In genomic region chr19:30896551-30896950, GRCh38 we compare ENCODE assay signal across 19 cellular contexts.
DNase-seq lines count a peak whose midpoint lies in the region; ATAC-seq and TF ChIP-seq lines count a peak whose summit lies in the region.
"Had no signal": no experiment of that assay in that cellular context is flagged by ENCODE, and none has a peak within 500 bp of the region (broad histone marks: within the 10 kb centered on the region; RNA-seq: fewer than 3 reads in every experiment).

No MANE protein-coding gene starts in this region.

- peak overlapping the region; percentile 24 for H3K4me3 ChIP-seq in HUES64 (ENCODE audit: low read length)
- H3K4me3 ChIP-seq in coronary artery = no peak overlapping the region
- H3K4me3 ChIP-seq: mucosa of descending colon, transverse colon had no signal

- H3K9ac ChIP-seq in HUES64 (ENCODE audit: low read depth, low read length) = no peak overlapping the region; the same call in 1 of the 2 replicates

- H3K27ac ChIP-seq in HUES64 (ENCODE audit: low read depth, low read length) (peak overlapping the region; percentile 63), coronary artery (no peak overlapping the region)
- H3K27ac ChIP-seq: transverse colon had no signal

- intact Hi-C loops in sciatic nerve (cut with DNase I) = no loop called here

- DNase-seq in coronary artery (ENCODE audit: low spot score) (peak; percentile 36), left kidney (ENCODE audit: low read depth, low spot score) (peak; percentile 93), sciatic nerve (ENCODE audit: low spot score) (no peak), NCI-H1105 treated with DMSO at 0.1 percent for 48 hours (lab: John Stamatoyannopoulos, UW) (no peak)
- no peak for DNase-seq in activated T-cell treated with anti-CD3 and anti-CD28 coated beads, Interleukin-2, amount 50 U/mL, for 1 hour
- DNase-seq: activated CD8-positive, alpha-beta T cell treated with anti-CD3 and anti-CD28 coated beads, Interleukin-2, amount 10 ng/mL, durations not matched to agents 7 days and 5 days; activated T-cell treated with anti-CD3 and anti-CD28 coated beads, Interleukin-2, amount 50 U/mL, for 48 hours; COR-L47; EL; HCEC 1CT; kidney glomerular epithelial cell; mucosa of descending colon; NCI-H1694 treated with DMSO at 0.1 percent for 48 hours; NCI-H226; stimulated activated CD4-positive, alpha-beta T cell treated with anti-CD3 and anti-CD28 coated beads, Interleukin-1b, Interleukin-23, amount 100 ng/mL, for 48 hours; stimulated activated naive CD4-positive, alpha-beta T cell treated with Interleukin-2 at 50 U/mL for 16 hours; transverse colon had no signal

- no peaks in the 10 kb centered on the region for H3K36me3 ChIP-seq in HUES64 (ENCODE audit: insufficient read depth, low read length)
- H3K36me3 ChIP-seq: transverse colon had no signal

- WGBS in HUES64 = 11% methylated on average over 1 of the region's 1 CpG

- no peaks in the 10 kb centered on the region for H3K9me3 ChIP-seq in HUES64 (ENCODE audit: insufficient read depth, low read depth, low read length)
- H3K9me3 ChIP-seq: mucosa of descending colon, transverse colon had no signal

- H3K4me1 ChIP-seq in HUES64 (ENCODE audit: insufficient read depth, low read length) = peaks cover 26% of the 10 kb centered on the region
- H3K4me1 ChIP-seq: transverse colon had no signal

- TF ChIP-seq CTCF in coronary artery (IDR thresholded peaks at IDR 0.05) = no peak

- peak; percentile 82 for ATAC-seq in sciatic nerve
- no peak for ATAC-seq in GM21381 (IDR thresholded peaks at IDR 0.05; ENCODE audit: unreplicated experiment)
- ATAC-seq: activated CD8-positive, alpha-beta T cell treated with anti-CD3 and anti-CD28 coated beads, Interleukin-2, amount 10 ng/mL, durations not matched to agents 7 days and 5 days; mucosa of descending colon had no signal

- no peaks in the 10 kb centered on the region for H3K27me3 ChIP-seq in HUES64 (ENCODE audit: insufficient read depth, low read length)
- H3K27me3 ChIP-seq: transverse colon had no signal

Comparison
In these comparisons a context has a peak if more than half of its experiments do, and no peak if none do; other contexts are left out.
1. DNase-seq: peak in coronary artery (single experiment) and left kidney (single experiment); none in sciatic nerve (single experiment), activated T-cell treated with anti-CD3 and anti-CD28 coated beads, Interleukin-2, amount 50 U/mL, for 1 hour (single experiment) and NCI-H1105 treated with DMSO at 0.1 percent for 48 hours (single experiment).